In genomic region chr16:87870057-87870418, GRCh38 we compare ENCODE assay signal across 8 cellular contexts. TPM values are rescaled to one million over a fixed set of nuclear protein-coding genes. Genes with fewer than 3 reads are reported as not detected.
DNase-seq lines count a peak whose midpoint lies in the region; ATAC-seq and TF ChIP-seq lines count a peak whose summit lies in the region.
"Not testable (repeated sequence)": the region's sequence is repeated elsewhere in the genome, so short reads cannot be mapped to it uniquely, and the experiment has no call there.

No MANE protein-coding gene starts in this region.

- not testable (repeated sequence) for H3K23me2 ChIP-seq in H9 (ENCODE audit: insufficient read length, low read depth, low read length, poor library complexity, severe bottlenecking)

- not testable (repeated sequence) for H2AK5ac ChIP-seq in H9 (ENCODE audit: insufficient read length, low read length)

- WGBS in H9 (ENCODE audit: extremely low coverage, insufficient read length, low lambda C conversion rate), result no CpG with 5 or more reads among the region's 13 CpGs

- not testable (repeated sequence) for H3K56ac ChIP-seq in H9 (ENCODE audit: insufficient read length, low read depth, low read length)

- not testable (repeated sequence) for H4K91ac ChIP-seq in H9 (ENCODE audit: insufficient read length, low read depth, low read length)

- not testable (repeated sequence) for H3K23ac ChIP-seq in H9 (ENCODE audit: insufficient read length, low read depth, low read length)

- TF ChIP-seq CTCF in A673 (conservative IDR thresholded peaks at IDR 0.05; ENCODE audit: low read depth, low read length); H9 (conservative IDR thresholded peaks at IDR 0.05); MCF 10A (IDR thresholded peaks at IDR 0.05; ENCODE audit: unreplicated experiment); neural crest cell (conservative IDR thresholded peaks at IDR 0.05): not testable (repeated sequence)

- not testable (repeated sequence) for H2BK20ac ChIP-seq in H9 (ENCODE audit: low read depth, low read length, poor library complexity, severe bottlenecking)

- not testable (repeated sequence) for H2BK5ac ChIP-seq in H9 (ENCODE audit: insufficient read length, low read length)

- ATAC-seq in activated T-cell treated with anti-CD3 and anti-CD28 coated beads, Interleukin-2, amount 50 U/mL, for 4 hours; stimulated activated naive CD8-positive, alpha-beta T cell treated with anti-CD3 and anti-CD28 coated beads, Interleukin-15, amount 100 ng/mL, for 72 hours: not testable (repeated sequence)

- H3K14ac ChIP-seq in H9 (ENCODE audit: insufficient read depth, low read length), result peak overlapping the region; percentile 53; the same call in 1 of the 2 replicates

- not testable (repeated sequence) for H3T11ph ChIP-seq in H9 (ENCODE audit: low read length)

- not testable (repeated sequence) for H2BK12ac ChIP-seq in H9 (ENCODE audit: insufficient read length, low read depth, low read length)

- not testable (repeated sequence) for H3K9me3 ChIP-seq in A673 (ENCODE audit: low read depth, low read length, poor library complexity, severe bottlenecking); H9 (ENCODE audit: control insufficient read depth, low read depth, low read length); SJSA1 (replicated peaks); iPS-20b (ENCODE audit: insufficient read depth, low read depth, low read length)

- peak overlapping the region; percentile 40 to 67 for H3K4me3 Mint-ChIP-seq in H9
- peak overlapping the region; percentile 48 for H3K4me3 Mint-ChIP-seq in activated T-cell treated with anti-CD3 and anti-CD28 coated beads, Interleukin-2, amount 50 U/mL, for 4 hours
- peak overlapping the region; percentile 14 for H3K4me3 Mint-ChIP-seq in MCF 10A (ENCODE audit: unreplicated experiment)
- peak overlapping the region; percentile 80 for H3K4me3 Mint-ChIP-seq in neural crest cell
- peak overlapping the region; percentile 3 to 61 for H3K4me3 Mint-ChIP-seq in stimulated activated naive CD8-positive, alpha-beta T cell treated with anti-CD3 and anti-CD28 coated beads, Interleukin-15, amount 100 ng/mL, for 72 hours

- H3K36me3 Mint-ChIP-seq in H9 (ENCODE audit: insufficient read depth in 1 of 3, low read depth in 3 of 3) (peaks cover 26 to 29% (median 28%) of the 10 kb centered on the region in 3 experiments), MCF 10A (ENCODE audit: insufficient read depth, unreplicated experiment) (peaks cover 35% of the 10 kb centered on the region)
- H3K36me3 Mint-ChIP-seq in activated T-cell treated with anti-CD3 and anti-CD28 coated beads, Interleukin-2, amount 50 U/mL, for 4 hours (ENCODE audit: insufficient read depth), result peaks cover 28% of the 10 kb centered on the region
- not testable (repeated sequence) for H3K36me3 Mint-ChIP-seq in neural crest cell (ENCODE audit: low read depth)

- not testable (repeated sequence) for H4K20me1 ChIP-seq in H9 (ENCODE audit: control insufficient read depth, insufficient read depth, insufficient read length)

- H3K27ac ChIP-seq in A673 (ENCODE audit: low read depth, low read length, poor library complexity, severe bottlenecking), result peak overlapping the region; percentile 83
- not testable (repeated sequence) for H3K27ac ChIP-seq in H9 (ENCODE audit: insufficient read length, low read depth, low read length); iPS-20b (ENCODE audit: low read length)
- H3K27ac ChIP-seq in SJSA1, result peak overlapping the region; percentile 93

- not testable (repeated sequence) for H3K36me3 ChIP-seq in A673 (ENCODE audit: insufficient read depth, low read length, poor library complexity, severe bottlenecking); iPS-20b (ENCODE audit: insufficient read depth, low read depth, low read length)
- peaks cover 33% of the 10 kb centered on the region for H3K36me3 ChIP-seq in SJSA1

- H4K8ac ChIP-seq in H9 (replicated peaks; ENCODE audit: insufficient read length, low read depth, low read length), result not testable (repeated sequence)

- not testable (repeated sequence) for H3K79me2 ChIP-seq in H9 (ENCODE audit: insufficient read depth, low read length)

- not testable (repeated sequence) for H3K4ac ChIP-seq in H9 (ENCODE audit: low read depth, low read length)

- H3K18ac ChIP-seq in H9 (ENCODE audit: insufficient read length, low read depth, low read length), result not testable (repeated sequence)

- H3K4me1 Mint-ChIP-seq in H9 (peaks cover 54 to 70% of the 10 kb centered on the region in 2 experiments), MCF 10A (ENCODE audit: insufficient read depth, unreplicated experiment) (peaks cover 14% of the 10 kb centered on the region), neural crest cell (peaks cover 31% of the 10 kb centered on the region)
- peaks cover 41% of the 10 kb centered on the region for H3K4me1 Mint-ChIP-seq in activated T-cell treated with anti-CD3 and anti-CD28 coated beads, Interleukin-2, amount 50 U/mL, for 4 hours (ENCODE audit: low read depth)
- peaks cover 81% of the 10 kb centered on the region for H3K4me1 Mint-ChIP-seq in stimulated activated naive CD8-positive, alpha-beta T cell treated with anti-CD3 and anti-CD28 coated beads, Interleukin-15, amount 100 ng/mL, for 72 hours

- not testable (repeated sequence) for H3K27me3 ChIP-seq in A673 (replicated peaks; ENCODE audit: insufficient read depth, low read depth, low read length, poor library complexity); H9 (ENCODE audit: insufficient read depth, low read length); SJSA1 (replicated peaks)
- H3K27me3 ChIP-seq in iPS-20b (ENCODE audit: insufficient read depth, low read length), result peaks cover 48% of the 10 kb centered on the region

- not testable (repeated sequence) for H2BK120ac ChIP-seq in H9 (ENCODE audit: low read depth, low read length, poor library complexity, severe bottlenecking)

- H3K27me3 Mint-ChIP-seq in H9 (ENCODE audit: low read depth) (peaks cover 40% of the 10 kb centered on the region), neural crest cell (ENCODE audit: low read depth) (peaks cover 53% of the 10 kb centered on the region)
- not testable (repeated sequence) for H3K27me3 Mint-ChIP-seq in activated T-cell treated with anti-CD3 and anti-CD28 coated beads, Interleukin-2, amount 50 U/mL, for 4 hours (ENCODE audit: low read depth); MCF 10A (ENCODE audit: insufficient read depth, unreplicated experiment); stimulated activated naive CD8-positive, alpha-beta T cell treated with anti-CD3 and anti-CD28 coated beads, Interleukin-15, amount 100 ng/mL, for 72 hours

- H4K5ac ChIP-seq in H9 (ENCODE audit: insufficient read length, low read depth, low read length), result not testable (repeated sequence)

- BruUV-seq in A673 (replicated peaks; lab: Mats Ljungman, UMichigan); MCF 10A (replicated peaks; lab: Mats Ljungman, UMichigan): not testable (repeated sequence)

- H3K4me1 ChIP-seq in A673 (ENCODE audit: insufficient read depth, low read length, poor library complexity, severe bottlenecking), result peaks cover 33% of the 10 kb centered on the region
- peaks cover 13% of the 10 kb centered on the region; the same call in 1 of the 2 replicates for H3K4me1 ChIP-seq in H9 (ENCODE audit: insufficient read depth, low read length)
- peaks cover 33% of the 10 kb centered on the region for H3K4me1 ChIP-seq in SJSA1 (replicated peaks)
- H3K4me1 ChIP-seq in iPS-20b (ENCODE audit: insufficient read depth, low read length), result peaks cover 14% of the 10 kb centered on the region

- CTCF ChIA-PET in A673 (lab: Charles Lee), result interaction anchor here (2.3 to 7.7 kb wide), 2 partner anchors 20 to 90 kb away, joined by 9 to 98 read pairs; no protein-coding TSS in a partner anchor
- CTCF ChIA-PET in MCF 10A (lab: Yijun Ruan, JAX), result interaction anchor here (1.2 to 9.2 kb wide), 6 partner anchors 10 to 96 kb away, joined by 3 to 205 read pairs (median 28); no protein-coding TSS in a partner anchor

- H3K4me3 ChIP-seq in A673 (ENCODE audit: low read depth, low read length, poor library complexity, severe bottlenecking); SJSA1: not testable (repeated sequence)
- peak overlapping the region; percentile 53 for H3K4me3 ChIP-seq in iPS-20b (ENCODE audit: low read length)

- not testable (repeated sequence) for H2AFZ ChIP-seq in H9 (ENCODE audit: low read length)

- H3K9ac ChIP-seq in H9 (ENCODE audit: extremely low read depth, insufficient read length, low read length), result not testable (repeated sequence)
- H3K9ac ChIP-seq in iPS-20b (ENCODE audit: low read depth, low read length), result peak overlapping the region; percentile 37; the same call in 1 of the 2 replicates

- H3K79me1 ChIP-seq in H9 (ENCODE audit: insufficient read depth, low read depth, low read length, poor library complexity, severe bottlenecking), result not testable (repeated sequence)

- intact Hi-C loops in A673 (cut with micrococcal nuclease; ENCODE audit: unreplicated experiment), result loop anchor here (5.0 to 10.0 kb wide), 2 partner anchors 37 to 285 kb away; no protein-coding TSS in a partner anchor
- intact Hi-C loops in MCF 10A (cut with micrococcal nuclease), result loop anchor here (5.0 kb wide), 1 partner anchor 37 kb away; no protein-coding TSS in a partner anchor

- peak overlapping the region; percentile 89 to 92 (median 92); a peak in 6 of 7 replicates for H3K27ac Mint-ChIP-seq in H9
- not testable (repeated sequence) for H3K27ac Mint-ChIP-seq in MCF 10A (ENCODE audit: low read depth, unreplicated experiment); neural crest cell (ENCODE audit: unreplicated experiment)
- H3K27ac Mint-ChIP-seq in stimulated activated naive CD8-positive, alpha-beta T cell treated with anti-CD3 and anti-CD28 coated beads, Interleukin-15, amount 100 ng/mL, for 72 hours, result peak overlapping the region; percentile 17 to 82

- H3K4me2 ChIP-seq in H9 (ENCODE audit: insufficient read depth, insufficient read length, low read length), result not testable (repeated sequence)

- POLR2A ChIA-PET in A673 (lab: Charles Lee; ENCODE audit: low non-redundant PET) (interaction anchor here (0.6 kb wide), 2 partner anchors 147 to 235 kb away, joined by 7 to 8 read pairs; no protein-coding TSS in a partner anchor), MCF 10A (lab: Yijun Ruan, JAX) (interaction anchor here (0.7 to 11.0 kb wide), 5 partner anchors 14 to 104 kb away, joined by 3 to 220 read pairs (median 132); partner anchors contain the start of genes BANP and KLHDC4)

- not testable (repeated sequence) for H2BK15ac ChIP-seq in H9 (ENCODE audit: low read depth, low read length)

- H3K9me3 Mint-ChIP-seq in H9; activated T-cell treated with anti-CD3 and anti-CD28 coated beads, Interleukin-2, amount 50 U/mL, for 4 hours; MCF 10A (ENCODE audit: unreplicated experiment); neural crest cell; stimulated activated naive CD8-positive, alpha-beta T cell treated with anti-CD3 and anti-CD28 coated beads, Interleukin-15, amount 100 ng/mL, for 72 hours: not testable (repeated sequence)

- DNase-seq in A673 (ENCODE audit: low spot score); H9; SJSA1 (ENCODE audit: low read depth in 1 of 2, low spot score in 2 of 2); activated T-cell treated with anti-CD3 and anti-CD28 coated beads, Interleukin-2, amount 50 U/mL, for 4 hours; MCF 10A (ENCODE audit: unreplicated experiment); neural crest cell (ENCODE audit: low read depth, low spot score); stimulated activated naive CD8-positive, alpha-beta T cell treated with anti-CD3 and anti-CD28 coated beads, Interleukin-15, amount 100 ng/mL, for 72 hours: not testable (repeated sequence)

RNA-seq across cellular contexts. Expression of gene SLC7A5, which starts 0.7 kb away (rescaled TPM):
- 324 and 371 TPM in 2 replicates for total RNA-seq in A673 (2021)
- total RNA-seq in H9 (2021), result 217 TPM in 2 replicates
- total RNA-seq in SJSA1 (2014; rRNA removed; shearing (Covaris generic)), result 187 and 238 TPM in 2 replicates
- total RNA-seq in activated T-cell treated with anti-CD3 and anti-CD28 coated beads, Interleukin-2, amount 50 U/mL, for 4 hours, result 100 to 1,000 TPM; 814 to 984 (median 886) TPM
- 794 and 1,007 TPM in 2 replicates for total RNA-seq in MCF 10A (2022)
- 40.5 and 41.6 TPM in 2 replicates for total RNA-seq in neural crest cell

Comparison
In these comparisons a context has a peak if more than half of its experiments do, and no peak if none do; other contexts are left out.
1. H3K4me3 Mint-ChIP-seq: peak in every context shown above with its lines; median percentile 80 in neural crest cell; 54 in H9; 48 in activated T-cell treated with anti-CD3 and anti-CD28 coated beads, Interleukin-2, amount 50 U/mL, for 4 hours; 32 in stimulated activated naive CD8-positive, alpha-beta T cell treated with anti-CD3 and anti-CD28 coated beads, Interleukin-15, amount 100 ng/mL, for 72 hours; 14 in MCF 10A.